ENCODE assay signal across 19 cellular contexts in genomic region chr2:221049950-221050349, GRCh38.
DNase-seq lines count a peak whose midpoint lies in the region; ATAC-seq, FAIRE-seq and TF ChIP-seq lines count a peak whose summit lies in the region.
"Had no signal": no experiment of that assay in that cellular context is flagged by ENCODE, and none has a peak within 500 bp of the region (broad histone marks: within the 10 kb centered on the region; RNA-seq: fewer than 3 reads in every experiment).

No MANE protein-coding gene starts in this region.

- H3K27me3 ChIP-seq in GM06990 (replicated peaks; ENCODE audit: control insufficient read depth, insufficient read depth, low read length) (no peaks in the 10 kb centered on the region), pancreas (no peaks in the 10 kb centered on the region), Peyer's patch (no peaks in the 10 kb centered on the region)
- H3K27me3 ChIP-seq: cardiac muscle cell, stomach had no signal

- no peak for TF ChIP-seq POLR2A in Peyer's patch (IDR thresholded peaks at IDR 0.05)

- H3K4me3 ChIP-seq in GM06990 (replicated peaks; ENCODE audit: low read depth, low read length) (no peak overlapping the region), pancreas (no peak overlapping the region), Peyer's patch (no peak overlapping the region)
- H3K4me3 ChIP-seq: cardiac muscle cell, lung, stomach had no signal

- DNase-seq in GM06990 (ENCODE audit: extremely low read depth, insufficient read length) (peak; percentile 8), AG08395 (ENCODE audit: low spot score) (no peak), pancreas (no peak), Peyer's patch (no peak), iPS-NIHi11 (ENCODE audit: low spot score) (no peak)
- DNase-seq: ACHN; activated B cell treated with CpG ODN at 0.5 μM for 24 hours; CD8-positive, alpha-beta T cell; effector CD4-positive, alpha-beta T cell; HCEC 1CT; NCI-H1694; SIG-M5; stimulated activated CD4-positive, alpha-beta T cell treated with anti-CD3 and anti-CD28 coated beads, Interleukin-15, amount 100 ng/mL, for 24 hours; stomach had no signal

- H3K4me1 ChIP-seq in pancreas (no peaks in the 10 kb centered on the region), Peyer's patch (no peaks in the 10 kb centered on the region)

- ATAC-seq in GM19397 (IDR thresholded peaks at IDR 0.05; ENCODE audit: unreplicated experiment) (peak; percentile 72), HG02798 (IDR thresholded peaks at IDR 0.05; ENCODE audit: poor library complexity, unreplicated experiment) (peak; percentile 67), HG03575 (IDR thresholded peaks at IDR 0.05; ENCODE audit: extremely low read depth, insufficient number of reproducible peaks, low FRiP score, unreplicated experiment) (peak; percentile 37), pancreas (no peak)
- ATAC-seq: CD8-positive, alpha-beta T cell had no signal

- no peak overlapping the region for H3K27ac ChIP-seq in pancreas
- H3K27ac ChIP-seq in Peyer's patch: no peak overlapping the region
- H3K27ac ChIP-seq: cardiac muscle cell, stomach had no signal

- FAIRE-seq in pancreas (lab: Jason Lieb, UNC): no peak

- H3K9me3 ChIP-seq in pancreas (no peaks in the 10 kb centered on the region), Peyer's patch (no peaks in the 10 kb centered on the region)
- H3K9me3 ChIP-seq: stomach had no signal

- intact Hi-C loops in pancreas (cut with DNase I): no loop called here

- TF ChIP-seq CTCF in GM06990 (IDR thresholded peaks at IDR 0.05; ENCODE audit: insufficient read depth, low read length, poor library complexity, severe bottlenecking) (no peak), pancreas (IDR thresholded peaks at IDR 0.05) (no peak), Peyer's patch (IDR thresholded peaks at IDR 0.05) (no peak)

- H3K36me3 ChIP-seq in GM06990 (ENCODE audit: control insufficient read depth, insufficient read depth, low read length): no peaks in the 10 kb centered on the region
- H3K36me3 ChIP-seq in pancreas: no peaks in the 10 kb centered on the region
- H3K36me3 ChIP-seq in Peyer's patch: no peaks in the 10 kb centered on the region
- H3K36me3 ChIP-seq: cardiac muscle cell, stomach had no signal

- WGBS in pancreas, 2 donors: 61 to 64% methylated on average over 2 of the region's 2 CpGs

Comparison
In these comparisons a context has a peak if more than half of its experiments do, and no peak if none do; other contexts are left out.
1. ATAC-seq: peak in GM19397 (single experiment), HG02798 (single experiment) and HG03575 (single experiment); none in pancreas (0 of 4).